Comparison of ENCODE assay signal across 2 cellular contexts in the genomic region with DNA sequence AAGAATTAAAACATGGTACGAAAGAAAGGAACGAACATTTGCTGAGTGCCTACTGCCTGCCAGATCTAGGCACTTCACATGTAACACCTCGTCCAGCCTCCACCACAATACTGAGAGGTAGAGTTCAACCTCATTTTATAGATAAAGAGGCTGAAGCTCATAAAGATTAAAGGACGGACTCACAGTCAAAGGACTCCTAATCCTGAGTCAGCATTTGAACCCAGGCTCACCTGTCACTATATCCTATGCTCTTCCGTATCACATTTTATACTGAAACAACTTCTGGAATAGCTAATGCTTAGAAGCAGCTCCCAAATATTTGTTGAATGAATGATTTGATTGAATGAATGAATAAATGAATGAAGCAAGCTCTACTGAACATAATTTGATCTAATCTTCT.
TF ChIP-seq lines count a peak whose summit lies in the region.

No MANE protein-coding gene starts in this region.

TF ChIP-seq in GM23338, 12 proteins besides CTCF, POLR2A, EP300 and RAD21 (continues in another document):
- TF ChIP-seq, protein P1, sequence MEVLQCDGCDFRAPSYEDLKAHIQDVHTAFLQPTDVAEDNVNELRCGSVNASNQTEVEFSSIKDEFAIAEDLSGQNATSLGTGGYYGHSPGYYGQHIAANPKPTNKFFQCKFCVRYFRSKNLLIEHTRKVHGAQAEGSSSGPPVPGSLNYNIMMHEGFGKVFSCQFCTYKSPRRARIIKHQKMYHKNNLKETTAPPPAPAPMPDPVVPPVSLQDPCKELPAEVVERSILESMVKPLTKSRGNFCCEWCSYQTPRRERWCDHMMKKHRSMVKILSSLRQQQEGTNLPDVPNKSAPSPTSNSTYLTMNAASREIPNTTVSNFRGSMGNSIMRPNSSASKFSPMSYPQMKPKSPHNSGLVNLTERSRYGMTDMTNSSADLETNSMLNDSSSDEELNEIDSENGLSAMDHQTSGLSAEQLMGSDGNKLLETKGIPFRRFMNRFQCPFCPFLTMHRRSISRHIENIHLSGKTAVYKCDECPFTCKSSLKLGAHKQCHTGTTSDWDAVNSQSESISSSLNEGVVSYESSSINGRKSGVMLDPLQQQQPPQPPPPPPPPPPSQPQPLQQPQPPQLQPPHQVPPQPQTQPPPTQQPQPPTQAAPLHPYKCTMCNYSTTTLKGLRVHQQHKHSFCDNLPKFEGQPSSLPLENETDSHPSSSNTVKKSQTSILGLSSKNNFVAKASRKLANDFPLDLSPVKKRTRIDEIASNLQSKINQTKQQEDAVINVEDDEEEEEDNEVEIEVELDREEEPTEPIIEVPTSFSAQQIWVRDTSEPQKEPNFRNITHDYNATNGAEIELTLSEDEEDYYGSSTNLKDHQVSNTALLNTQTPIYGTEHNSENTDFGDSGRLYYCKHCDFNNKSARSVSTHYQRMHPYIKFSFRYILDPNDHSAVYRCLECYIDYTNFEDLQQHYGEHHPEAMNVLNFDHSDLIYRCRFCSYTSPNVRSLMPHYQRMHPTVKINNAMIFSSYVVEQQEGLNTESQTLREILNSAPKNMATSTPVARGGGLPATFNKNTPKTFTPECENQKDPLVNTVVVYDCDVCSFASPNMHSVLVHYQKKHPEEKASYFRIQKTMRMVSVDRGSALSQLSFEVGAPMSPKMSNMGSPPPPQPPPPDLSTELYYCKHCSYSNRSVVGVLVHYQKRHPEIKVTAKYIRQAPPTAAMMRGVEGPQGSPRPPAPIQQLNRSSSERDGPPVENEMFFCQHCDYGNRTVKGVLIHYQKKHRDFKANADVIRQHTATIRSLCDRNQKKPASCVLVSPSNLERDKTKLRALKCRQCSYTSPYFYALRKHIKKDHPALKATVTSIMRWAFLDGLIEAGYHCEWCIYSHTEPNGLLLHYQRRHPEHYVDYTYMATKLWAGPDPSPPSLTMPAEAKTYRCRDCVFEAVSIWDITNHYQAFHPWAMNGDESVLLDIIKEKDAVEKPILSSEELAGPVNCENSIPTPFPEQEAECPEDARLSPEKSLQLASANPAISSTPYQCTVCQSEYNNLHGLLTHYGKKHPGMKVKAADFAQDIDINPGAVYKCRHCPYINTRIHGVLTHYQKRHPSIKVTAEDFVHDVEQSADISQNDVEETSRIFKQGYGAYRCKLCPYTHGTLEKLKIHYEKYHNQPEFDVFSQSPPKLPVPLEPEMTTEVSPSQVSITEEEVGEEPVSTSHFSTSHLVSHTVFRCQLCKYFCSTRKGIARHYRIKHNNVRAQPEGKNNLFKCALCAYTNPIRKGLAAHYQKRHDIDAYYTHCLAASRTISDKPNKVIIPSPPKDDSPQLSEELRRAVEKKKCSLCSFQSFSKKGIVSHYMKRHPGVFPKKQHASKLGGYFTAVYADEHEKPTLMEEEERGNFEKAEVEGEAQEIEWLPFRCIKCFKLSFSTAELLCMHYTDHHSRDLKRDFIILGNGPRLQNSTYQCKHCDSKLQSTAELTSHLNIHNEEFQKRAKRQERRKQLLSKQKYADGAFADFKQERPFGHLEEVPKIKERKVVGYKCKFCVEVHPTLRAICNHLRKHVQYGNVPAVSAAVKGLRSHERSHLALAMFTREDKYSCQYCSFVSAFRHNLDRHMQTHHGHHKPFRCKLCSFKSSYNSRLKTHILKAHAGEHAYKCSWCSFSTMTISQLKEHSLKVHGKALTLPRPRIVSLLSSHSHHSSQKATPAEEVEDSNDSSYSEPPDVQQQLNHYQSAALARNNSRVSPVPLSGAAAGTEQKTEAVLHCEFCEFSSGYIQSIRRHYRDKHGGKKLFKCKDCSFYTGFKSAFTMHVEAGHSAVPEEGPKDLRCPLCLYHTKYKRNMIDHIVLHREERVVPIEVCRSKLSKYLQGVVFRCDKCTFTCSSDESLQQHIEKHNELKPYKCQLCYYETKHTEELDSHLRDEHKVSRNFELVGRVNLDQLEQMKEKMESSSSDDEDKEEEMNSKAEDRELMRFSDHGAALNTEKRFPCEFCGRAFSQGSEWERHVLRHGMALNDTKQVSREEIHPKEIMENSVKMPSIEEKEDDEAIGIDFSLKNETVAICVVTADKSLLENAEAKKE (CRISPR knock-in tag; IDR thresholded peaks at IDR 0.05) = no peak
- no peak for TF ChIP-seq REST (IDR thresholded peaks at IDR 0.05; ENCODE audit: unreplicated experiment)
- no peak for TF ChIP-seq ZNF114 (CRISPR knock-in tag; IDR thresholded peaks at IDR 0.05)
- no peak for TF ChIP-seq NANOG (IDR thresholded peaks at IDR 0.05; ENCODE audit: borderline replicate concordance)
- TF ChIP-seq, protein P2, sequence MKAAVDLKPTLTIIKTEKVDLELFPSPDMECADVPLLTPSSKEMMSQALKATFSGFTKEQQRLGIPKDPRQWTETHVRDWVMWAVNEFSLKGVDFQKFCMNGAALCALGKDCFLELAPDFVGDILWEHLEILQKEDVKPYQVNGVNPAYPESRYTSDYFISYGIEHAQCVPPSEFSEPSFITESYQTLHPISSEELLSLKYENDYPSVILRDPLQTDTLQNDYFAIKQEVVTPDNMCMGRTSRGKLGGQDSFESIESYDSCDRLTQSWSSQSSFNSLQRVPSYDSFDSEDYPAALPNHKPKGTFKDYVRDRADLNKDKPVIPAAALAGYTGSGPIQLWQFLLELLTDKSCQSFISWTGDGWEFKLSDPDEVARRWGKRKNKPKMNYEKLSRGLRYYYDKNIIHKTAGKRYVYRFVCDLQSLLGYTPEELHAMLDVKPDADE (IDR thresholded peaks at IDR 0.05) = no peak
- TF ChIP-seq EZH2 (IDR thresholded peaks at IDR 0.05; ENCODE audit: low read depth, unreplicated experiment) = no peak
- no peak for TF ChIP-seq STAT1 (IDR thresholded peaks at IDR 0.05; ENCODE audit: unreplicated experiment)
- TF ChIP-seq CREB1 (CRISPR knock-in tag; IDR thresholded peaks at IDR 0.05; ENCODE audit: low read depth) = no peak
- no peak for TF ChIP-seq JUNB (IDR thresholded peaks at IDR 0.05; ENCODE audit: unreplicated experiment)
- no peak for TF ChIP-seq POLR2AphosphoS5 (IDR thresholded peaks at IDR 0.05; ENCODE audit: low read depth)

TF ChIP-seq in HEK293T, 16 proteins besides CTCF, POLR2A, EP300 and RAD21:
- TF ChIP-seq ELF4 (IDR thresholded peaks at IDR 0.05) (no peak), ZNF384 (IDR thresholded peaks at IDR 0.05) (no peak), SP1 (IDR thresholded peaks at IDR 0.05) (no peak), ARNT (IDR thresholded peaks at IDR 0.05) (no peak), TARDBP (IDR thresholded peaks at IDR 0.05) (no peak), FOXA1 (IDR thresholded peaks at IDR 0.05) (no peak), LEF1 (IDR thresholded peaks at IDR 0.05; ENCODE audit: borderline replicate concordance) (no peak), CTBP1 (IDR thresholded peaks at IDR 0.05; ENCODE audit: borderline replicate concordance) (no peak), NFRKB (IDR thresholded peaks at IDR 0.05) (no peak), FOXM1 (IDR thresholded peaks at IDR 0.05; ENCODE audit: borderline replicate concordance) (no peak), BHLHE40 (IDR thresholded peaks at IDR 0.05; ENCODE audit: borderline replicate concordance) (no peak), L3MBTL2 (conservative IDR thresholded peaks at IDR 0.05) (no peak), FOXK2 (IDR thresholded peaks at IDR 0.05) (no peak), HDGF (IDR thresholded peaks at IDR 0.05; ENCODE audit: borderline replicate concordance) (no peak), PKNOX1 (IDR thresholded peaks at IDR 0.05) (no peak), SUZ12 (IDR thresholded peaks at IDR 0.05) (no peak)
